ENCODE assay signal across 1 cellular context in the genomic region with DNA sequence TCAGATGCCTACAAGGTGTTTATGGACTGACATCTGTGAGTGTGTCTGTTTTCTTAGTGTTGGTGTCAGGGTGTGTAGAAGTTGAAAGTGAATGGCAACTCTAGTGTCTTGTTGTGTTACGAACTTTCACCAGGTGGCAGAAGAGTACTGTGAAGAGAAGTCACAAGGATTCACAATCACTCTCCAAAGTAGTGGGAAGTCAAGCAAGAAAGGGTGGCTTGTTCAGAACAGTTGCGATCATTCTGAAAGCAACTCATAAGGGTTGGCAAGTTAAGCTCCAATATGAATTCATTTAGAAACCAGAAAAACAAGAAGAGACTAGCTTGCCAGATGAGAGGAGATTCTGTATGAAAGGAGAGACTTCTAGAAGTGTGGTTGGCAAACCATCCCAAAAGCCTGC.
TF ChIP-seq lines count a peak whose summit lies in the region.

No MANE protein-coding gene starts in this region.

TF ChIP-seq in GM12878, 131 proteins besides CTCF, POLR2A, EP300 and RAD21 (continued from another document and continues in another):
- TF ChIP-seq, protein P1, sequence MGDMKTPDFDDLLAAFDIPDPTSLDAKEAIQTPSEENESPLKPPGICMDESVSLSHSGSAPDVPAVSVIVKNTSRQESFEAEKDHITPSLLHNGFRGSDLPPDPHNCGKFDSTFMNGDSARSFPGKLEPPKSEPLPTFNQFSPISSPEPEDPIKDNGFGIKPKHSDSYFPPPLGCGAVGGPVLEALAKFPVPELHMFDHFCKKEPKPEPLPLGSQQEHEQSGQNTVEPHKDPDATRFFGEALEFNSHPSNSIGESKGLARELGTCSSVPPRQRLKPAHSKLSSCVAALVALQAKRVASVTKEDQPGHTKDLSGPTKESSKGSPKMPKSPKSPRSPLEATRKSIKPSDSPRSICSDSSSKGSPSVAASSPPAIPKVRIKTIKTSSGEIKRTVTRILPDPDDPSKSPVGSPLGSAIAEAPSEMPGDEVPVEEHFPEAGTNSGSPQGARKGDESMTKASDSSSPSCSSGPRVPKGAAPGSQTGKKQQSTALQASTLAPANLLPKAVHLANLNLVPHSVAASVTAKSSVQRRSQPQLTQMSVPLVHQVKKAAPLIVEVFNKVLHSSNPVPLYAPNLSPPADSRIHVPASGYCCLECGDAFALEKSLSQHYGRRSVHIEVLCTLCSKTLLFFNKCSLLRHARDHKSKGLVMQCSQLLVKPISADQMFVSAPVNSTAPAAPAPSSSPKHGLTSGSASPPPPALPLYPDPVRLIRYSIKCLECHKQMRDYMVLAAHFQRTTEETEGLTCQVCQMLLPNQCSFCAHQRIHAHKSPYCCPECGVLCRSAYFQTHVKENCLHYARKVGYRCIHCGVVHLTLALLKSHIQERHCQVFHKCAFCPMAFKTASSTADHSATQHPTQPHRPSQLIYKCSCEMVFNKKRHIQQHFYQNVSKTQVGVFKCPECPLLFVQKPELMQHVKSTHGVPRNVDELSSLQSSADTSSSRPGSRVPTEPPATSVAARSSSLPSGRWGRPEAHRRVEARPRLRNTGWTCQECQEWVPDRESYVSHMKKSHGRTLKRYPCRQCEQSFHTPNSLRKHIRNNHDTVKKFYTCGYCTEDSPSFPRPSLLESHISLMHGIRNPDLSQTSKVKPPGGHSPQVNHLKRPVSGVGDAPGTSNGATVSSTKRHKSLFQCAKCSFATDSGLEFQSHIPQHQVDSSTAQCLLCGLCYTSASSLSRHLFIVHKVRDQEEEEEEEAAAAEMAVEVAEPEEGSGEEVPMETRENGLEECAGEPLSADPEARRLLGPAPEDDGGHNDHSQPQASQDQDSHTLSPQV (IDR thresholded peaks at IDR 0.05): no peak
- TF ChIP-seq ESRRA (IDR thresholded peaks at IDR 0.05; ENCODE audit: low read length) (no peak), ETV6 (conservative IDR thresholded peaks at IDR 0.05 in 1 of 2, IDR thresholded peaks at IDR 0.05 in 1 of 2; ENCODE audit: borderline replicate concordance in 1 of 2, low read depth in 1 of 2) (peak in 1 of 2 experiments; percentile 63; a peak in 1 of 4 replicates), WRNIP1 (IDR thresholded peaks at IDR 0.05; ENCODE audit: borderline replicate concordance, low read depth, low read length) (no peak), HCFC1 (IDR thresholded peaks at IDR 0.05; ENCODE audit: low read length) (no peak), CREB1 (IDR thresholded peaks at IDR 0.05; ENCODE audit: low read depth) (no peak), FOXM1 (IDR thresholded peaks at IDR 0.05; ENCODE audit: low read depth, low read length) (peak; percentile 57; the same call in 1 of the 2 replicates), ZBED1 (IDR thresholded peaks at IDR 0.05; ENCODE audit: borderline replicate concordance) (peak; percentile 32; the same call in 1 of the 2 replicates), GATAD2B (conservative IDR thresholded peaks at IDR 0.05; ENCODE audit: low read depth) (no peak), MYB (IDR thresholded peaks at IDR 0.05; ENCODE audit: borderline replicate concordance, low read depth, low read length) (no peak), IRF4 (IDR thresholded peaks at IDR 0.05; ENCODE audit: low read depth, low read length) (peak; percentile 65; the same call in 1 of the 2 replicates), ZNF274 (IDR thresholded peaks at IDR 0.05; ENCODE audit: insufficient read depth, insufficient read length) (no peak), SPI1 (IDR thresholded peaks at IDR 0.05; ENCODE audit: borderline replicate concordance, insufficient read depth, low read depth, low read length) (peak; percentile 31; the same call in 1 of the 2 replicates), KLF5 (IDR thresholded peaks at IDR 0.05; ENCODE audit: partially characterized antibody) (no peak), CBX3 (IDR thresholded peaks at IDR 0.05; ENCODE audit: borderline replicate concordance, low read depth) (no peak), MTA3 (IDR thresholded peaks at IDR 0.05; ENCODE audit: borderline replicate concordance, low read length) (no peak), ZNF207 (IDR thresholded peaks at IDR 0.05; ENCODE audit: borderline replicate concordance) (no peak), DPF2 (IDR thresholded peaks at IDR 0.05) (no peak), NR2F1 (conservative IDR thresholded peaks at IDR 0.05) (no peak), SMARCA5 (IDR thresholded peaks at IDR 0.05) (no peak), RBBP5 (conservative IDR thresholded peaks at IDR 0.05) (no peak), RUNX3 (IDR thresholded peaks at IDR 0.05; ENCODE audit: low read length) (peak; percentile 70), TARDBP (IDR thresholded peaks at IDR 0.05; ENCODE audit: borderline replicate concordance) (no peak), KAT2A (conservative IDR thresholded peaks at IDR 0.05; ENCODE audit: control insufficient read depth, low read depth, low read length) (no peak), MYC (IDR thresholded peaks at IDR 0.05; ENCODE audit: insufficient read depth, insufficient read length, insufficient replicate concordance, low read length, severe bottlenecking) (no peak)
- TF ChIP-seq, protein P2, sequence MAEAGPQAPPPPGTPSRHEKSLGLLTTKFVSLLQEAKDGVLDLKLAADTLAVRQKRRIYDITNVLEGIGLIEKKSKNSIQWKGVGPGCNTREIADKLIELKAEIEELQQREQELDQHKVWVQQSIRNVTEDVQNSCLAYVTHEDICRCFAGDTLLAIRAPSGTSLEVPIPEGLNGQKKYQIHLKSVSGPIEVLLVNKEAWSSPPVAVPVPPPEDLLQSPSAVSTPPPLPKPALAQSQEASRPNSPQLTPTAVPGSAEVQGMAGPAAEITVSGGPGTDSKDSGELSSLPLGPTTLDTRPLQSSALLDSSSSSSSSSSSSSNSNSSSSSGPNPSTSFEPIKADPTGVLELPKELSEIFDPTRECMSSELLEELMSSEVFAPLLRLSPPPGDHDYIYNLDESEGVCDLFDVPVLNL (IDR thresholded peaks at IDR 0.05; ENCODE audit: low read depth, low read length): no peak
- TF ChIP-seq, protein P3, sequence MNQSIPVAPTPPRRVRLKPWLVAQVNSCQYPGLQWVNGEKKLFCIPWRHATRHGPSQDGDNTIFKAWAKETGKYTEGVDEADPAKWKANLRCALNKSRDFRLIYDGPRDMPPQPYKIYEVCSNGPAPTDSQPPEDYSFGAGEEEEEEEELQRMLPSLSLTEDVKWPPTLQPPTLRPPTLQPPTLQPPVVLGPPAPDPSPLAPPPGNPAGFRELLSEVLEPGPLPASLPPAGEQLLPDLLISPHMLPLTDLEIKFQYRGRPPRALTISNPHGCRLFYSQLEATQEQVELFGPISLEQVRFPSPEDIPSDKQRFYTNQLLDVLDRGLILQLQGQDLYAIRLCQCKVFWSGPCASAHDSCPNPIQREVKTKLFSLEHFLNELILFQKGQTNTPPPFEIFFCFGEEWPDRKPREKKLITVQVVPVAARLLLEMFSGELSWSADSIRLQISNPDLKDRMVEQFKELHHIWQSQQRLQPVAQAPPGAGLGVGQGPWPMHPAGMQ (IDR thresholded peaks at IDR 0.05; ENCODE audit: borderline replicate concordance): no peak
- TF ChIP-seq, protein P4, sequence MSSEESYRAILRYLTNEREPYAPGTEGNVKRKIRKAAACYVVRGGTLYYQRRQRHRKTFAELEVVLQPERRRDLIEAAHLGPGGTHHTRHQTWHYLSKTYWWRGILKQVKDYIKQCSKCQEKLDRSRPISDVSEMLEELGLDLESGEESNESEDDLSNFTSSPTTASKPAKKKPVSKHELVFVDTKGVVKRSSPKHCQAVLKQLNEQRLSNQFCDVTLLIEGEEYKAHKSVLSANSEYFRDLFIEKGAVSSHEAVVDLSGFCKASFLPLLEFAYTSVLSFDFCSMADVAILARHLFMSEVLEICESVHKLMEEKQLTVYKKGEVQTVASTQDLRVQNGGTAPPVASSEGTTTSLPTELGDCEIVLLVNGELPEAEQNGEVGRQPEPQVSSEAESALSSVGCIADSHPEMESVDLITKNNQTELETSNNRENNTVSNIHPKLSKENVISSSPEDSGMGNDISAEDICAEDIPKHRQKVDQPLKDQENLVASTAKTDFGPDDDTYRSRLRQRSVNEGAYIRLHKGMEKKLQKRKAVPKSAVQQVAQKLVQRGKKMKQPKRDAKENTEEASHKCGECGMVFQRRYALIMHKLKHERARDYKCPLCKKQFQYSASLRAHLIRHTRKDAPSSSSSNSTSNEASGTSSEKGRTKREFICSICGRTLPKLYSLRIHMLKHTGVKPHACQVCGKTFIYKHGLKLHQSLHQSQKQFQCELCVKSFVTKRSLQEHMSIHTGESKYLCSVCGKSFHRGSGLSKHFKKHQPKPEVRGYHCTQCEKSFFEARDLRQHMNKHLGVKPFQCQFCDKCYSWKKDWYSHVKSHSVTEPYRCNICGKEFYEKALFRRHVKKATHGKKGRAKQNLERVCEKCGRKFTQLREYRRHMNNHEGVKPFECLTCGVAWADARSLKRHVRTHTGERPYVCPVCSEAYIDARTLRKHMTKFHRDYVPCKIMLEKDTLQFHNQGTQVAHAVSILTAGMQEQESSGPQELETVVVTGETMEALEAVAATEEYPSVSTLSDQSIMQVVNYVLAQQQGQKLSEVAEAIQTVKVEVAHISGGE (CRISPR knock-in tag; IDR thresholded peaks at IDR 0.05): no peak
- TF ChIP-seq, protein P5, sequence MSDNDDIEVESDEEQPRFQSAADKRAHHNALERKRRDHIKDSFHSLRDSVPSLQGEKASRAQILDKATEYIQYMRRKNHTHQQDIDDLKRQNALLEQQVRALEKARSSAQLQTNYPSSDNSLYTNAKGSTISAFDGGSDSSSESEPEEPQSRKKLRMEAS (IDR thresholded peaks at IDR 0.05; ENCODE audit: low read depth, low read length): no peak
- TF ChIP-seq, protein P6, sequence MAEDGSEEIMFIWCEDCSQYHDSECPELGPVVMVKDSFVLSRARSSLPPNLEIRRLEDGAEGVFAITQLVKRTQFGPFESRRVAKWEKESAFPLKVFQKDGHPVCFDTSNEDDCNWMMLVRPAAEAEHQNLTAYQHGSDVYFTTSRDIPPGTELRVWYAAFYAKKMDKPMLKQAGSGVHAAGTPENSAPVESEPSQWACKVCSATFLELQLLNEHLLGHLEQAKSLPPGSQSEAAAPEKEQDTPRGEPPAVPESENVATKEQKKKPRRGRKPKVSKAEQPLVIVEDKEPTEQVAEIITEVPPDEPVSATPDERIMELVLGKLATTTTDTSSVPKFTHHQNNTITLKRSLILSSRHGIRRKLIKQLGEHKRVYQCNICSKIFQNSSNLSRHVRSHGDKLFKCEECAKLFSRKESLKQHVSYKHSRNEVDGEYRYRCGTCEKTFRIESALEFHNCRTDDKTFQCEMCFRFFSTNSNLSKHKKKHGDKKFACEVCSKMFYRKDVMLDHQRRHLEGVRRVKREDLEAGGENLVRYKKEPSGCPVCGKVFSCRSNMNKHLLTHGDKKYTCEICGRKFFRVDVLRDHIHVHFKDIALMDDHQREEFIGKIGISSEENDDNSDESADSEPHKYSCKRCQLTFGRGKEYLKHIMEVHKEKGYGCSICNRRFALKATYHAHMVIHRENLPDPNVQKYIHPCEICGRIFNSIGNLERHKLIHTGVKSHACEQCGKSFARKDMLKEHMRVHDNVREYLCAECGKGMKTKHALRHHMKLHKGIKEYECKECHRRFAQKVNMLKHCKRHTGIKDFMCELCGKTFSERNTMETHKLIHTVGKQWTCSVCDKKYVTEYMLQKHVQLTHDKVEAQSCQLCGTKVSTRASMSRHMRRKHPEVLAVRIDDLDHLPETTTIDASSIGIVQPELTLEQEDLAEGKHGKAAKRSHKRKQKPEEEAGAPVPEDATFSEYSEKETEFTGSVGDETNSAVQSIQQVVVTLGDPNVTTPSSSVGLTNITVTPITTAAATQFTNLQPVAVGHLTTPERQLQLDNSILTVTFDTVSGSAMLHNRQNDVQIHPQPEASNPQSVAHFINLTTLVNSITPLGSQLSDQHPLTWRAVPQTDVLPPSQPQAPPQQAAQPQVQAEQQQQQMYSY (CRISPR knock-in tag; IDR thresholded peaks at IDR 0.05): no peak
- TF ChIP-seq, protein P7, sequence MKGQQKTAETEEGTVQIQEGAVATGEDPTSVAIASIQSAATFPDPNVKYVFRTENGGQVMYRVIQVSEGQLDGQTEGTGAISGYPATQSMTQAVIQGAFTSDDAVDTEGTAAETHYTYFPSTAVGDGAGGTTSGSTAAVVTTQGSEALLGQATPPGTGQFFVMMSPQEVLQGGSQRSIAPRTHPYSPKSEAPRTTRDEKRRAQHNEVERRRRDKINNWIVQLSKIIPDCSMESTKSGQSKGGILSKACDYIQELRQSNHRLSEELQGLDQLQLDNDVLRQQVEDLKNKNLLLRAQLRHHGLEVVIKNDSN (IDR thresholded peaks at IDR 0.05; ENCODE audit: borderline replicate concordance, extremely low read length, insufficient read depth, low read depth, low read length): no peak
- TF ChIP-seq, protein P8, sequence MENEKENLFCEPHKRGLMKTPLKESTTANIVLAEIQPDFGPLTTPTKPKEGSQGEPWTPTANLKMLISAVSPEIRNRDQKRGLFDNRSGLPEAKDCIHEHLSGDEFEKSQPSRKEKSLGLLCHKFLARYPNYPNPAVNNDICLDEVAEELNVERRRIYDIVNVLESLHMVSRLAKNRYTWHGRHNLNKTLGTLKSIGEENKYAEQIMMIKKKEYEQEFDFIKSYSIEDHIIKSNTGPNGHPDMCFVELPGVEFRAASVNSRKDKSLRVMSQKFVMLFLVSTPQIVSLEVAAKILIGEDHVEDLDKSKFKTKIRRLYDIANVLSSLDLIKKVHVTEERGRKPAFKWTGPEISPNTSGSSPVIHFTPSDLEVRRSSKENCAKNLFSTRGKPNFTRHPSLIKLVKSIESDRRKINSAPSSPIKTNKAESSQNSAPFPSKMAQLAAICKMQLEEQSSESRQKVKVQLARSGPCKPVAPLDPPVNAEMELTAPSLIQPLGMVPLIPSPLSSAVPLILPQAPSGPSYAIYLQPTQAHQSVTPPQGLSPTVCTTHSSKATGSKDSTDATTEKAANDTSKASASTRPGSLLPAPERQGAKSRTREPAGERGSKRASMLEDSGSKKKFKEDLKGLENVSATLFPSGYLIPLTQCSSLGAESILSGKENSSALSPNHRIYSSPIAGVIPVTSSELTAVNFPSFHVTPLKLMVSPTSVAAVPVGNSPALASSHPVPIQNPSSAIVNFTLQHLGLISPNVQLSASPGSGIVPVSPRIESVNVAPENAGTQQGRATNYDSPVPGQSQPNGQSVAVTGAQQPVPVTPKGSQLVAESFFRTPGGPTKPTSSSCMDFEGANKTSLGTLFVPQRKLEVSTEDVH (IDR thresholded peaks at IDR 0.05; ENCODE audit: low read depth, partially characterized antibody): no peak
- TF ChIP-seq, protein P9, sequence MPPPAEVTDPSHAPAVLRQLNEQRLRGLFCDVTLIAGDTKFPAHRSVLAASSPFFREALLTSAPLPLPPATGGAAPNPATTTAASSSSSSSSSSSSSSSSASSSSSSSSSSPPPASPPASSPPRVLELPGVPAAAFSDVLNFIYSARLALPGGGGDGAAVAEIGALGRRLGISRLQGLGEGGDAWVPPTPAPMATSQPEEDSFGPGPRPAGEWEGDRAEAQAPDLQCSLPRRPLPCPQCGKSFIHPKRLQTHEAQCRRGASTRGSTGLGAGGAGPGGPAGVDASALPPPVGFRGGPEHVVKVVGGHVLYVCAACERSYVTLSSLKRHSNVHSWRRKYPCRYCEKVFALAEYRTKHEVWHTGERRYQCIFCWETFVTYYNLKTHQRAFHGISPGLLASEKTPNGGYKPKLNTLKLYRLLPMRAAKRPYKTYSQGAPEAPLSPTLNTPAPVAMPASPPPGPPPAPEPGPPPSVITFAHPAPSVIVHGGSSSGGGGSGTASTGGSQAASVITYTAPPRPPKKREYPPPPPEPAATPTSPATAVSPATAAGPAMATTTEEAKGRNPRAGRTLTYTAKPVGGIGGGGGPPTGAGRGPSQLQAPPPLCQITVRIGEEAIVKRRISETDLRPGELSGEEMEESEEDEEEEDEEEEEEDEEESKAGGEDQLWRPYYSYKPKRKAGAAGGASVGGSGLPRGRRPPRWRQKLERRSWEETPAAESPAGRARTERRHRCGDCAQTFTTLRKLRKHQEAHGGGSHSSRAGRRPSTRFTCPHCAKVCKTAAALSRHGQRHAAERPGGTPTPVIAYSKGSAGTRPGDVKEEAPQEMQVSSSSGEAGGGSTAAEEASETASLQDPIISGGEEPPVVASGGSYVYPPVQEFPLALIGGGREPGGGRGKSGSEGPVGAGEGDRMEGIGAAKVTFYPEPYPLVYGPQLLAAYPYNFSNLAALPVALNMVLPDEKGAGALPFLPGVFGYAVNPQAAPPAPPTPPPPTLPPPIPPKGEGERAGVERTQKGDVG (CRISPR knock-in tag; IDR thresholded peaks at IDR 0.05): no peak
